ENCODE assay signal across 31 cellular contexts in the genomic region with DNA sequence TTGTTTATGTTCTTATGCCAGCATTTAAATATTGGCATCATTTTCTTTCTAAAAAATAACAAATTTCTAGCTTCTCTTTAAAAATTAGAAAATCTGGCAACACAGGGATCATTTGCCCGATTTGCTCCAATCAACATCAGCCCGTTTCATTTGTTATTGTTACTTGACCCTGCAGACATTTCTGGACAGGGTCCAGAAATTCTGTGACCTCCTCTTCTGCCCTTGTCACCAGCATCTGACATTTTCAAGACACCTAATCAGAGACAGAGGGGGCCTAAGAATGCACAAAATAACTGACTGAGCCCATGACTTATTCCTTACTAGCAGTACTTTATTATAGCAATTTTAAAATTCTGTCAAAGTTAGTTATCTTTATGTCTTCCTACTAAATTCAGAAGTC.
"Had no signal": no experiment of that assay in that cellular context is flagged by ENCODE, and none has a peak within 500 bp of the region (broad histone marks: within the 10 kb centered on the region; RNA-seq: fewer than 3 reads in every experiment).

No MANE protein-coding gene starts in this region.

- H3K27ac ChIP-seq: adrenal gland, SJCRH30, VCaP had no signal

- H3K27me3 ChIP-seq: adrenal gland, MG63, SJCRH30 had no signal

- DNase-seq: activated B cell treated with CpG ODN at 0.5 μM for 24 hours; activated CD4-positive, alpha-beta memory T cell treated with anti-CD3 and anti-CD28 coated beads for 36 hours; activated CD4-positive, alpha-beta T cell treated with anti-CD3 and anti-CD28 coated beads for 4 hours; activated CD4-positive, alpha-beta T cell treated with anti-CD3 and anti-CD28 coated beads, Interleukin-2, amount 50 U/mL, for 1 hour; activated CD4-positive, CD25-positive, alpha-beta regulatory T cell treated with anti-CD3 and anti-CD28 coated beads, Interleukin-2, amount 50 U/mL, for 72 hours; activated CD8-positive, alpha-beta memory T cell treated with anti-CD3 and anti-CD28 coated beads, Interleukin-2, amount 50 U/mL, for 4 hours; activated naive CD4-positive, alpha-beta T cell treated with anti-CD3 and anti-CD28 coated beads, Interleukin-2, amount 10 ng/mL, durations not matched to agents 7 days and 5 days; activated T-cell treated with anti-CD3 and anti-CD28 coated beads for 4 hours; activated T-cell treated with anti-CD3 and anti-CD28 coated beads, Interleukin-2, amount 50 U/mL, for 4 hours; adrenal gland; anterior cingulate cortex; Karpas-422; KBM-7; MG63; NCI-H1048; NCI-H1105 treated with DMSO at 0.1 percent for 48 hours; NCI-H1436; NCI-H1694; NCI-H1930; NCI-H2081 treated with DMSO at 0.1 percent for 48 hours; NCI-H226; NCI-H446 treated with DMSO at 0.1 percent for 48 hours; NCI-H524 treated with DMSO at 0.1 percent for 48 hours; SHP77; SJCRH30; SW 1271; T-helper 1 cell; T-helper 2 cell; T-helper 9 cell had no signal

- H3K36me3 ChIP-seq: adrenal gland, MG63, SJCRH30 had no signal

- H3K4me1 ChIP-seq: adrenal gland had no signal

- ATAC-seq: activated T-cell treated with anti-CD3 and anti-CD28 coated beads, Interleukin-2, amount 50 U/mL, for 4 hours; Panc1 had no signal

- H3K9me3 ChIP-seq: adrenal gland, MG63, SJCRH30 had no signal

- H3K4me3 ChIP-seq: adrenal gland, MG63, SJCRH30 had no signal
